ENCODE assay signal across 18 cellular contexts in genomic region chr16:56226187-56226586, GRCh38. TPM values are rescaled to one million over a fixed set of nuclear protein-coding genes. Genes with fewer than 3 reads are reported as not detected.
DNase-seq lines count a peak whose midpoint lies in the region; ATAC-seq lines count a peak whose summit lies in the region.
"Had no signal": no experiment of that assay in that cellular context is flagged by ENCODE, and none has a peak within 500 bp of the region (broad histone marks: within the 10 kb centered on the region; RNA-seq: fewer than 3 reads in every experiment).

No MANE protein-coding gene starts in this region.

- no peaks in the 10 kb centered on the region for H3K9me3 ChIP-seq in BLaER1 treated with 17β-estradiol and CSF1 and Interleukin-3, amounts not matched to agents 10 nM and 100 nM (replicated peaks in 1 of 11)
- H3K9me3 ChIP-seq: heart right ventricle had no signal

- H3K4me1 ChIP-seq in BLaER1 treated with 17β-estradiol and CSF1 and Interleukin-3, amounts not matched to agents 10 nM and 100 nM, result peaks cover 17 to 33% (median 22%) of the 10 kb centered on the region in 10 experiments

- H3K4me3 Mint-ChIP-seq in IgD-negative memory B cell, result no peak overlapping the region
- peak overlapping the region; percentile 48 for H3K4me3 Mint-ChIP-seq in activated T-helper 17 cell treated with anti-CD3 and anti-CD28 coated beads, Interleukin-2, amount 50 U/mL, for 72 hours
- H3K4me3 Mint-ChIP-seq: activated CD8-positive, alpha-beta memory T cell treated with anti-CD3 and anti-CD28 coated beads, Interleukin-2, amount 10 ng/mL, durations not matched to agents 7 days and 5 days; activated naive CD4-positive, alpha-beta T cell treated with anti-CD3 and anti-CD28 coated beads for 36 hours had no signal

- no peaks in the 10 kb centered on the region for H3K27me3 ChIP-seq in BLaER1 treated with 17β-estradiol and CSF1 and Interleukin-3, amounts not matched to agents 10 nM and 100 nM
- H3K27me3 ChIP-seq: cardiac muscle cell, heart right ventricle had no signal

- H3K4me3 ChIP-seq in BLaER1 treated with 17β-estradiol and CSF1 and Interleukin-3, amounts not matched to agents 10 nM and 100 nM, result no peak overlapping the region
- H3K4me3 ChIP-seq: cardiac muscle cell, heart right ventricle had no signal

- H3K27ac Mint-ChIP-seq in IgD-negative memory B cell, result peak overlapping the region in 2 of 3 donors; percentile 60 to 74
- no peak overlapping the region for H3K27ac Mint-ChIP-seq in activated T-helper 17 cell treated with anti-CD3 and anti-CD28 coated beads, Interleukin-2, amount 50 U/mL, for 72 hours
- H3K27ac Mint-ChIP-seq: activated CD8-positive, alpha-beta memory T cell treated with anti-CD3 and anti-CD28 coated beads, Interleukin-2, amount 10 ng/mL, durations not matched to agents 7 days and 5 days; activated naive CD4-positive, alpha-beta T cell treated with anti-CD3 and anti-CD28 coated beads for 36 hours had no signal

- H4K20me1 ChIP-seq in BLaER1 treated with 17β-estradiol and CSF1 and Interleukin-3, amounts not matched to agents 10 nM and 100 nM, result no peaks in the 10 kb centered on the region

- no peaks in the 10 kb centered on the region for H3K36me3 Mint-ChIP-seq in IgD-negative memory B cell
- H3K36me3 Mint-ChIP-seq in activated T-helper 17 cell treated with anti-CD3 and anti-CD28 coated beads, Interleukin-2, amount 50 U/mL, for 72 hours (ENCODE audit: low read depth), result no peaks in the 10 kb centered on the region

- peak; percentile 75 for DNase-seq in left lobe of liver (ENCODE audit: low spot score)
- DNase-seq in anterior cingulate cortex (lab: John Stamatoyannopoulos, UW), result no peak
- DNase-seq in EL, result no peak
- DNase-seq in NCI-H510A (lab: John Stamatoyannopoulos, UW), result no peak
- DNase-seq in DMS53 treated with DMSO at 0.1 percent for 48 hours (lab: John Stamatoyannopoulos, UW; ENCODE audit: unreplicated experiment), result no peak
- DNase-seq: activated CD8-positive, alpha-beta memory T cell treated with anti-CD3 and anti-CD28 coated beads, Interleukin-2, amount 10 ng/mL, durations not matched to agents 7 days and 5 days; activated naive CD4-positive, alpha-beta T cell treated with anti-CD3 and anti-CD28 coated beads for 36 hours; C1 segment of cervical spinal cord; heart right ventricle; kidney; NCI-H1436 treated with DMSO at 0.1 percent for 48 hours; stimulated activated CD4-positive, alpha-beta T cell treated with anti-CD3 and anti-CD28 coated beads, Interleukin-1b, Interleukin-23, amount 100 ng/mL, for 48 hours; trophoblast cell had no signal

- peaks cover 13 to 18% (median 16%) of the 10 kb centered on the region in 3 donors for H3K4me1 Mint-ChIP-seq in IgD-negative memory B cell
- H3K4me1 Mint-ChIP-seq in activated T-helper 17 cell treated with anti-CD3 and anti-CD28 coated beads, Interleukin-2, amount 50 U/mL, for 72 hours, result peaks cover 30% of the 10 kb centered on the region

- ATAC-seq in activated T-helper 17 cell treated with anti-CD3 and anti-CD28 coated beads, Interleukin-2, amount 50 U/mL, for 72 hours (replicated peaks), result no peak
- ATAC-seq in left lobe of liver, result peak; percentile 67
- ATAC-seq: activated CD8-positive, alpha-beta memory T cell treated with anti-CD3 and anti-CD28 coated beads, Interleukin-2, amount 10 ng/mL, durations not matched to agents 7 days and 5 days had no signal

- peak overlapping the region in 7 of 11 experiments; percentile 1 to 69 (median 51); a peak in 10 of 22 replicates for H3K27ac ChIP-seq in BLaER1 treated with 17β-estradiol and CSF1 and Interleukin-3, amounts not matched to agents 10 nM and 100 nM
- H3K27ac ChIP-seq: cardiac muscle cell, heart right ventricle had no signal

- H3K9ac ChIP-seq in BLaER1 treated with 17β-estradiol and CSF1 and Interleukin-3, amounts not matched to agents 10 nM and 100 nM, result peak overlapping the region in 1 of 11 experiments; percentile 26; a peak in 1 of 22 replicates

- H3K9me3 Mint-ChIP-seq in IgD-negative memory B cell, result peaks cover 0 to 2% (median 0%) of the 10 kb centered on the region in 3 donors
- no peaks in the 10 kb centered on the region for H3K9me3 Mint-ChIP-seq in activated T-helper 17 cell treated with anti-CD3 and anti-CD28 coated beads, Interleukin-2, amount 50 U/mL, for 72 hours
- H3K9me3 Mint-ChIP-seq: activated naive CD4-positive, alpha-beta T cell treated with anti-CD3 and anti-CD28 coated beads for 36 hours had no signal

- H3K27me3 Mint-ChIP-seq in IgD-negative memory B cell, result peaks cover 4% of the 10 kb centered on the region
- H3K27me3 Mint-ChIP-seq in activated T-helper 17 cell treated with anti-CD3 and anti-CD28 coated beads, Interleukin-2, amount 50 U/mL, for 72 hours, result no peaks in the 10 kb centered on the region

- no peaks in the 10 kb centered on the region for H3K36me3 ChIP-seq in BLaER1 treated with 17β-estradiol and CSF1 and Interleukin-3, amounts not matched to agents 10 nM and 100 nM
- H3K36me3 ChIP-seq: cardiac muscle cell, heart right ventricle had no signal

- peak overlapping the region; percentile 60 to 84 (median 73); a peak in 20 of 22 replicates for H3K4me2 ChIP-seq in BLaER1 treated with 17β-estradiol and CSF1 and Interleukin-3, amounts not matched to agents 10 nM and 100 nM

RNA-seq across cellular contexts. Expression of gene GNAO1, which starts 34.9 kb away (rescaled TPM):
- 0.58 TPM for polyA plus RNA-seq in IgD-negative memory B cell
- total RNA-seq in activated T-helper 17 cell treated with anti-CD3 and anti-CD28 coated beads, Interleukin-2, amount 50 U/mL, for 72 hours, result under 1 TPM; 0.41 to 0.74 TPM
- total RNA-seq in left lobe of liver, result 24.4 TPM
- total RNA-seq: G401 had no signal

Comparison
In these comparisons a context has a peak if more than half of its experiments do, and no peak if none do; other contexts are left out.
1. RNA of gene GNAO1, which starts 34.9 kb away (total RNA-seq): 24.4 TPM in left lobe of liver (single experiment); 0.41 to 0.74 TPM in activated T-helper 17 cell treated with anti-CD3 and anti-CD28 coated beads, Interleukin-2, amount 50 U/mL, for 72 hours; every median in the first group is over 10 times any median in the second.